In genomic region chr5:65699338-65699737, GRCh38 we compare ENCODE assay signal across 17 cellular contexts.
"Had no signal": no experiment of that assay in that cellular context is flagged by ENCODE, and none has a peak within 500 bp of the region (broad histone marks: within the 10 kb centered on the region; RNA-seq: fewer than 3 reads in every experiment).

No MANE protein-coding gene starts in this region.

- DNase-seq: activated CD4-positive, alpha-beta T cell treated with anti-CD3 and anti-CD28 coated beads for 4 hours; activated CD8-positive, alpha-beta memory T cell treated with anti-CD3 and anti-CD28 coated beads, Interleukin-2, amount 50 U/mL, for 4 hours; activated CD8-positive, alpha-beta T cell treated with anti-CD3 and anti-CD28 coated beads for 36 hours; activated naive CD8-positive, alpha-beta T cell treated with anti-CD3 and anti-CD28 coated beads, Interleukin-2, amount 10 ng/mL, durations not matched to agents 7 days and 5 days; activated T-cell treated with anti-CD3 and anti-CD28 coated beads, Interleukin-2, amount 50 U/mL, for 72 hours; anterior cingulate cortex; cerebellar nuclear complex; endodermal cell; erythroblast; psoas muscle; sigmoid colon; stimulated activated CD4-positive, alpha-beta T cell treated with anti-CD3 and anti-CD28 coated beads, Interleukin-2, amount 100 ng/mL, for 24 hours; stimulated activated naive CD4-positive, alpha-beta T cell treated with Interleukin-2 at 50 U/mL for 16 hours; upper lobe of left lung; WERI-Rb-1 had no signal

- ATAC-seq: activated CD8-positive, alpha-beta T cell treated with anti-CD3 and anti-CD28 coated beads for 36 hours; activated T-cell treated with anti-CD3 and anti-CD28 coated beads, Interleukin-2, amount 50 U/mL, for 72 hours; psoas muscle had no signal

- H3K4me3 ChIP-seq: hepatocyte, psoas muscle, sigmoid colon, suprapubic skin, upper lobe of left lung had no signal
